Comparison of ENCODE assay signal across 9 cellular contexts in genomic region chr11:9565822-9566560, GRCh38. TPM values are rescaled to one million over a fixed set of nuclear protein-coding genes. Genes with fewer than 3 reads are reported as not detected.
A peak's percentile ranks its signal among the peaks of the same experiment; 100 is the strongest.
DNase-seq lines count a peak whose midpoint lies in the region; ATAC-seq, FAIRE-seq and TF ChIP-seq lines count a peak whose summit lies in the region.
"Had no signal": no experiment of that assay in that cellular context is flagged by ENCODE, and none has a peak within 500 bp of the region (broad histone marks: within the 10 kb centered on the region; RNA-seq: fewer than 3 reads in every experiment).

No MANE protein-coding gene starts in this region.

- peaks cover 64% of the 10 kb centered on the region for H3K4me1 Mint-ChIP-seq in HFFc6 (ENCODE audit: low read depth)
- peaks cover 24% of the 10 kb centered on the region for H3K4me1 Mint-ChIP-seq in T-helper 17 cell

- peak overlapping the region; percentile 63; the same call in 1 of the 2 replicates for H3K27ac ChIP-seq in MM.1S (ENCODE audit: low read length)
- H3K27ac ChIP-seq: neutrophil had no signal

- peak; percentile 76 for DNase-seq in GM13976 (ENCODE audit: low spot score)
- peak; percentile 100 for DNase-seq in HFFc6
- DNase-seq in MM.1S, result peak; percentile 74
- peak in 1 of 3 donors; percentile 20 for DNase-seq in T-helper 17 cell
- DNase-seq in bronchial epithelial cell (ENCODE audit: low read depth), result peak; percentile 100
- DNase-seq in kidney glomerular epithelial cell (lab: John Stamatoyannopoulos, UW), result peak; percentile 100
- peak; percentile 23 to 55 (median 54) for DNase-seq in stimulated activated CD4-positive, alpha-beta T cell treated with anti-CD3 and anti-CD28 coated beads, TNF-alpha, amount 100 ng/mL, for 48 hours (ENCODE audit: low read depth in 3 of 3)
- no peak for DNase-seq in NCI-H1092 treated with DMSO at 0.1 percent for 48 hours (lab: John Stamatoyannopoulos, UW)

- H3K27me3 Mint-ChIP-seq in HFFc6 (ENCODE audit: insufficient read depth) (peaks cover 4% of the 10 kb centered on the region; the same call in 1 of the 2 replicates), T-helper 17 cell (no peaks in the 10 kb centered on the region)

- peak overlapping the region; percentile 12; the same call in 1 of the 2 replicates for H3K4me3 ChIP-seq in MM.1S (ENCODE audit: low read length)
- H3K4me3 ChIP-seq in bronchial epithelial cell (ENCODE audit: low read depth, low read length), result no peak overlapping the region

- H3K4me2 ChIP-seq in MM.1S (ENCODE audit: low read depth, low read length), result peak overlapping the region; percentile 53

- H3K36me3 ChIP-seq in MM.1S (replicated peaks; ENCODE audit: insufficient read depth, low read length), result no peaks in the 10 kb centered on the region
- H3K36me3 ChIP-seq in bronchial epithelial cell (ENCODE audit: control insufficient read depth, insufficient read depth, low read length), result no peaks in the 10 kb centered on the region
- H3K36me3 ChIP-seq: neutrophil had no signal

- H3K4me3 Mint-ChIP-seq in HFFc6 (peak overlapping the region; percentile 81), T-helper 17 cell (no peak overlapping the region)

- peaks cover 16% of the 10 kb centered on the region for H3K36me3 Mint-ChIP-seq in HFFc6 (ENCODE audit: low read depth)
- peaks cover 2% of the 10 kb centered on the region for H3K36me3 Mint-ChIP-seq in T-helper 17 cell (ENCODE audit: low read depth)

- peaks cover 25% of the 10 kb centered on the region for H3F3A ChIP-seq in MM.1S (ENCODE audit: insufficient read depth, low read length)

- peaks cover 49% of the 10 kb centered on the region for H3K4me1 ChIP-seq in MM.1S (ENCODE audit: low read length)

- ATAC-seq in T-helper 17 cell, result peak; percentile 84

- H3K9ac ChIP-seq in MM.1S (ENCODE audit: low read length), result peak overlapping the region; percentile 40

- peaks cover 19% of the 10 kb centered on the region for H3K9me3 Mint-ChIP-seq in HFFc6

- no peaks in the 10 kb centered on the region for H3K79me2 ChIP-seq in MM.1S (ENCODE audit: low read length)

- TF ChIP-seq CTCF in GM13976 (IDR thresholded peaks at IDR 0.05; ENCODE audit: borderline replicate concordance, control extremely low read depth, extremely low read depth, insufficient read depth, missing control alignments) (no peak), HFFc6 (IDR thresholded peaks at IDR 0.05) (no peak), MM.1S (IDR thresholded peaks at IDR 0.05; ENCODE audit: low read length) (no peak), bronchial epithelial cell (IDR thresholded peaks at IDR 0.05; ENCODE audit: insufficient read depth, low read length, severe bottlenecking) (no peak)

- H3K27me3 ChIP-seq in MM.1S (replicated peaks; ENCODE audit: insufficient read depth, low read length) (no peaks in the 10 kb centered on the region), bronchial epithelial cell (ENCODE audit: control insufficient read depth, insufficient read depth, low read length) (no peaks in the 10 kb centered on the region)
- H3K27me3 ChIP-seq: neutrophil had no signal

- peak overlapping the region; percentile 100 for H3K27ac Mint-ChIP-seq in HFFc6
- H3K27ac Mint-ChIP-seq in T-helper 17 cell, result peak overlapping the region; percentile 87

- H2AFZ ChIP-seq in MM.1S (ENCODE audit: low read length), result peak overlapping the region; percentile 32; the same call in 1 of the 2 replicates

- H3K9me3 ChIP-seq in MM.1S (replicated peaks; ENCODE audit: insufficient read depth, low read length) (no peaks in the 10 kb centered on the region), T-helper 17 cell (ENCODE audit: control insufficient read depth, low read length, poor library complexity, severe bottlenecking) (no peaks in the 10 kb centered on the region)
- H3K9me3 ChIP-seq: neutrophil had no signal

- in situ Hi-C loops in GM13976 (cut with MboI; ENCODE audit: low sequenced_read_pairs, unreplicated experiment), result no loop called here

- no peaks in the 10 kb centered on the region for H3K9me2 ChIP-seq in MM.1S (replicated peaks; ENCODE audit: insufficient read depth, low read length)

- no peaks in the 10 kb centered on the region for H4K20me1 ChIP-seq in MM.1S (ENCODE audit: insufficient read depth, low read length)

- peak; percentile 43 for FAIRE-seq in bronchial epithelial cell (lab: Jason Lieb, UNC)

RNA-seq across cellular contexts. Expression of gene WEE1, which starts 7.5 kb away (rescaled TPM):
- total RNA-seq in HFFc6 (2021; fragmentation: NEBNext Ultra II Directional; extraction: Animal tissue kit (Norgen Biotek cat#: 25700)), result 10 to 100 TPM; 28.3 to 45.6 (median 39.4) TPM
- total RNA-seq in T-helper 17 cell, result 10 to 100 TPM; 20.8 to 24.9 TPM
- 14.6 and 15.8 TPM in 2 replicates for total RNA-seq in bronchial epithelial cell
